In genomic region chr14:101237241-101237616, GRCh38 we compare ENCODE assay signal across 20 cellular contexts.
"Had no signal": no experiment of that assay in that cellular context is flagged by ENCODE, and none has a peak within 500 bp of the region (broad histone marks: within the 10 kb centered on the region; RNA-seq: fewer than 3 reads in every experiment).

No MANE protein-coding gene starts in this region.

- ATAC-seq: esophagus mucosa; gastrocnemius medialis; heart right ventricle; naive thymus-derived CD4-positive, alpha-beta T cell; stimulated activated effector memory CD8-positive, alpha-beta T cell treated with anti-CD3 and anti-CD28 coated beads, Interleukin-12 subunit alpha, Interleukin-12 subunit beta, amount 100 ng/mL, for 72 hours; stimulated activated naive CD8-positive, alpha-beta T cell treated with anti-CD3 and anti-CD28 coated beads, Interleukin-15, Interleukin-2, amounts not matched to agents 100 U/mL and 50 U/mL, for 24 hours had no signal

- H3K9me3 ChIP-seq: gastrocnemius medialis, suprapubic skin, thyroid gland had no signal

- H3K27me3 ChIP-seq: gastrocnemius medialis, thyroid gland had no signal

- H3K9ac ChIP-seq: parathyroid adenoma had no signal

- DNase-seq: central memory CD4-positive, alpha-beta T cell; effector memory CD4-positive, alpha-beta T cell; gastrocnemius medialis; heart right ventricle; hypothalamus; left ventricle myocardium inferior; mesenchymal stem cell; naive thymus-derived CD4-positive, alpha-beta T cell; stimulated activated CD4-positive, alpha-beta T cell treated with anti-CD3 and anti-CD28 coated beads, Interleukin-4, amount 100 ng/mL, for 1 hour; stimulated activated CD8-positive, alpha-beta memory T cell treated with anti-CD3 and anti-CD28 coated beads, Interleukin-4, amount 100 ng/mL, for 48 hours; stimulated activated naive CD8-positive, alpha-beta T cell treated with anti-CD3 and anti-CD28 coated beads, Interleukin-15, Interleukin-2, amounts not matched to agents 100 U/mL and 50 U/mL, for 24 hours; thyroid gland had no signal

- H3K27ac ChIP-seq: gastrocnemius medialis, heart right ventricle, left ventricle myocardium inferior, parathyroid adenoma, suprapubic skin, thyroid gland had no signal

- H3K79me2 ChIP-seq: parathyroid adenoma had no signal

- H3K36me3 ChIP-seq: gastrocnemius medialis, heart right ventricle, left ventricle myocardium inferior, suprapubic skin, thyroid gland had no signal

- FAIRE-seq: endometrium, islet of Langerhans, urothelium cell line had no signal

- H3K4me1 ChIP-seq: gastrocnemius medialis, heart right ventricle, left ventricle myocardium inferior, parathyroid adenoma, suprapubic skin, thyroid gland had no signal

- H3K4me3 ChIP-seq: gastrocnemius medialis, heart right ventricle, left ventricle myocardium inferior, lung, suprapubic skin, thyroid gland had no signal

- H2AFZ ChIP-seq: parathyroid adenoma had no signal
